Comparison of ENCODE assay signal across 13 cellular contexts in genomic region chr10:78980354-78980753, GRCh38.
"Had no signal": no experiment of that assay in that cellular context is flagged by ENCODE, and none has a peak within 500 bp of the region (broad histone marks: within the 10 kb centered on the region; RNA-seq: fewer than 3 reads in every experiment).

No MANE protein-coding gene starts in this region.

- H3K4me3 Mint-ChIP-seq: activated naive CD8-positive, alpha-beta T cell treated with anti-CD3 and anti-CD28 coated beads for 36 hours; immature natural killer cell; nephron progenitor cell; T-helper 2 cell treated with Interferon-gamma antibody and Interleukin-4, amounts not matched to agents 5 μg/mL and 100 μg/mL, for 36 hours had no signal

- H3K27me3 Mint-ChIP-seq: activated naive CD8-positive, alpha-beta T cell treated with anti-CD3 and anti-CD28 coated beads for 36 hours had no signal

- H3K9me3 ChIP-seq: ascending aorta, ovary, tibial nerve had no signal

- H3K9me3 Mint-ChIP-seq: activated naive CD8-positive, alpha-beta T cell treated with anti-CD3 and anti-CD28 coated beads for 36 hours; immature natural killer cell; nephron progenitor cell; T-helper 2 cell treated with Interferon-gamma antibody and Interleukin-4, amounts not matched to agents 5 μg/mL and 100 μg/mL, for 36 hours had no signal

- H3K36me3 ChIP-seq: ascending aorta, ovary, tibial nerve had no signal

- H3K4me1 Mint-ChIP-seq: immature natural killer cell had no signal

- H3K27ac ChIP-seq: ascending aorta, ovary, tibial nerve had no signal

- H3K27ac Mint-ChIP-seq: activated naive CD8-positive, alpha-beta T cell treated with anti-CD3 and anti-CD28 coated beads for 36 hours; nephron progenitor cell; T-helper 2 cell treated with Interferon-gamma antibody and Interleukin-4, amounts not matched to agents 5 μg/mL and 100 μg/mL, for 36 hours had no signal

- DNase-seq: activated CD4-positive, alpha-beta T cell treated with anti-CD3 and anti-CD28 coated beads, Interleukin-2, amount 50 U/mL, for 4 hours; activated effector memory CD4-positive, alpha-beta T cell treated with Interleukin-2 at 50 U/mL for 16 hours; activated naive CD8-positive, alpha-beta T cell treated with anti-CD3 and anti-CD28 coated beads for 36 hours; activated T-cell treated with anti-CD3 and anti-CD28 coated beads, Interleukin-2, amount 50 U/mL, for 1 hour; effector memory CD4-positive, alpha-beta T cell; immature natural killer cell; nephron progenitor cell; ovary; SHP77 treated with DMSO at 0.1 percent for 48 hours; small intestine had no signal

- H3K4me3 ChIP-seq: ascending aorta, ovary, tibial nerve had no signal

- H3K4me1 ChIP-seq: ascending aorta had no signal

- H3K27me3 ChIP-seq: ascending aorta, ovary, tibial nerve had no signal

- H3K36me3 Mint-ChIP-seq: activated naive CD8-positive, alpha-beta T cell treated with anti-CD3 and anti-CD28 coated beads for 36 hours had no signal
